ENCODE assay signal across 13 cellular contexts in genomic region chr3:6928064-6928463, GRCh38.
"Had no signal": no experiment of that assay in that cellular context is flagged by ENCODE, and none has a peak within 500 bp of the region (broad histone marks: within the 10 kb centered on the region; RNA-seq: fewer than 3 reads in every experiment).

No MANE protein-coding gene starts in this region.

- H3K4me3 ChIP-seq: coronary artery, hepatocyte had no signal

- H3K27me3 ChIP-seq: hepatocyte had no signal

- H3K4me2 ChIP-seq: hepatocyte had no signal

- H2AFZ ChIP-seq: hepatocyte had no signal

- H3K79me2 ChIP-seq: hepatocyte had no signal

- DNase-seq: activated CD4-positive, alpha-beta T cell treated with anti-CD3 and anti-CD28 coated beads for 1 hour; activated CD4-positive, alpha-beta T cell treated with anti-CD3 and anti-CD28 coated beads, Interleukin-2, amount 50 U/mL, for 48 hours; activated CD8-positive, alpha-beta memory T cell treated with anti-CD3 and anti-CD28 coated beads, Interleukin-2, amount 10 ng/mL, durations not matched to agents 7 days and 5 days; activated gamma-delta T cell; activated naive CD8-positive, alpha-beta T cell treated with anti-CD3 and anti-CD28 coated beads for 36 hours; activated T-cell treated with anti-CD3 and anti-CD28 coated beads, Interleukin-2, amount 50 U/mL, for 48 hours; central memory CD4-positive, alpha-beta T cell; effector CD4-positive, alpha-beta T cell; occipital lobe; stimulated activated CD4-positive, alpha-beta T cell treated with anti-CD3 and anti-CD28 coated beads, Interleukin-4, amount 100 ng/mL, for 24 hours; T-helper 9 cell had no signal

- H3K27ac ChIP-seq: coronary artery, hepatocyte had no signal
